18 cellular contexts compared by ENCODE assay signal in genomic region chr14:94486883-94487282, GRCh38. TPM values are rescaled to one million over a fixed set of nuclear protein-coding genes. Genes with fewer than 3 reads are reported as not detected.
DNase-seq lines count a peak whose midpoint lies in the region; ATAC-seq and TF ChIP-seq lines count a peak whose summit lies in the region.
"Had no signal": no experiment of that assay in that cellular context is flagged by ENCODE, and none has a peak within 500 bp of the region (broad histone marks: within the 10 kb centered on the region; RNA-seq: fewer than 3 reads in every experiment).

No MANE protein-coding gene starts in this region.

- H3K27me3 ChIP-seq in SK-N-SH (ENCODE audit: insufficient read depth) (peaks cover under 1% of the 10 kb centered on the region; the same call in 1 of the 2 replicates), adipocyte (replicated peaks; ENCODE audit: control insufficient read depth, insufficient read depth, low read length) (peaks cover 31% of the 10 kb centered on the region), thoracic aorta (replicated peaks; ENCODE audit: insufficient read depth) (no peaks in the 10 kb centered on the region), esophagus squamous epithelium (peaks cover 0 to 39% (median 0%) of the 10 kb centered on the region in 4 donors)

- POLR2A ChIA-PET in SK-N-SH (lab: Yijun Ruan, JAX) = interaction anchor here (0.7 kb wide), 1 partner anchor 53 kb away, joined by 4 read pairs; no protein-coding TSS in a partner anchor

- H2AFZ ChIP-seq in SK-N-SH (ENCODE audit: low read depth) = peak overlapping the region; percentile 49; the same call in 1 of the 2 replicates

- H3F3A ChIP-seq in SK-N-SH (replicated peaks; ENCODE audit: insufficient read depth) = no peaks in the 10 kb centered on the region

- no peak for TF ChIP-seq EP300 in SK-N-SH (IDR thresholded peaks at IDR 0.05; ENCODE audit: borderline replicate concordance in 1 of 2, low read depth in 1 of 2, low read length in 1 of 2)

- ATAC-seq in SK-N-SH treated with all-trans-retinoic acid at 6 μM for 48 hours (no peak), thoracic aorta (ENCODE audit: insufficient number of reproducible peaks, low FRiP score, low read depth) (no peak), HG02571 (IDR thresholded peaks at IDR 0.05; ENCODE audit: unreplicated experiment) (no peak)

- intact Hi-C loops in esophagus squamous epithelium (cut with DNase I) = no loop called here

- no peaks in the 10 kb centered on the region for H3K79me2 ChIP-seq in SK-N-SH (ENCODE audit: insufficient read depth)

- TF ChIP-seq CTCF in SK-N-SH (IDR thresholded peaks at IDR 0.05) (no peak), thoracic aorta (IDR thresholded peaks at IDR 0.05) (no peak), esophagus squamous epithelium (IDR thresholded peaks at IDR 0.05) (no peak)

- 19% methylated on average over 5 of the region's 5 CpGs for WGBS in SK-N-SH (ENCODE audit: low lambda C conversion rate)
- WGBS in esophagus squamous epithelium, 2 donors = 35 to 38% methylated on average over 4 to 5 of the region's 5 CpGs

- no peak overlapping the region for H3K27ac ChIP-seq in SK-N-SH (ENCODE audit: low read depth in 2 of 2, low read length in 1 of 2)
- H3K27ac ChIP-seq in thoracic aorta = no peak overlapping the region
- no peak overlapping the region for H3K27ac ChIP-seq in esophagus squamous epithelium
- H3K27ac ChIP-seq: upper lobe of right lung, WERI-Rb-1 had no signal

- H3K4me3 ChIP-seq in SK-N-SH (ENCODE audit: low read depth in 2 of 2, low read length in 1 of 2) = no peak overlapping the region
- no peak overlapping the region for H3K4me3 ChIP-seq in adipocyte (ENCODE audit: low read length)
- peak overlapping the region; percentile 22 for H3K4me3 ChIP-seq in thoracic aorta
- H3K4me3 ChIP-seq in esophagus squamous epithelium = no peak overlapping the region
- H3K4me3 ChIP-seq: lung, upper lobe of right lung had no signal

- DNase-seq in SK-N-SH = no peak
- no peak for DNase-seq in adipocyte (ENCODE audit: low read depth)
- DNase-seq in iPS-NIHi11 (ENCODE audit: low spot score) = peak; percentile 18
- DNase-seq in thoracic aorta (ENCODE audit: low spot score) = no peak
- DNase-seq in esophagus squamous epithelium (lab: John Stamatoyannopoulos, UW) = no peak
- no peak for DNase-seq in central memory CD4-positive, alpha-beta T cell
- DNase-seq: DMS79; effector CD8-positive, alpha-beta T cell had no signal

- H3K4me1 ChIP-seq in SK-N-SH (ENCODE audit: control insufficient read depth in 1 of 2, insufficient read depth in 2 of 2, low read depth in 1 of 2, low read length in 1 of 2) (peaks cover 0 to 3% of the 10 kb centered on the region in 2 experiments; a peak in 2 of 4 replicates), adipocyte (ENCODE audit: control insufficient read depth, insufficient read depth, low read length) (no peaks in the 10 kb centered on the region), thoracic aorta (ENCODE audit: control insufficient read depth in 1 of 2, low read depth in 2 of 2) (peaks cover 3 to 7% of the 10 kb centered on the region in 2 donors), esophagus squamous epithelium (peaks cover 4 to 11% (median 9%) of the 10 kb centered on the region in 3 donors)
- H3K4me1 ChIP-seq: BE2C, upper lobe of right lung had no signal

- no peak overlapping the region for H3K9ac ChIP-seq in SK-N-SH
- peak overlapping the region; percentile 5 for H3K9ac ChIP-seq in adipocyte (ENCODE audit: low read length)

- TF ChIP-seq POLR2A in esophagus squamous epithelium (IDR thresholded peaks at IDR 0.05) = no peak

- no peaks in the 10 kb centered on the region for H4K20me1 ChIP-seq in SK-N-SH (ENCODE audit: insufficient read depth)

- H3K9me3 ChIP-seq in SK-N-SH (no peaks in the 10 kb centered on the region), adipocyte (ENCODE audit: control insufficient read depth, low read length) (no peaks in the 10 kb centered on the region), thoracic aorta (no peaks in the 10 kb centered on the region), esophagus squamous epithelium (no peaks in the 10 kb centered on the region)
- H3K9me3 ChIP-seq: BE2C, upper lobe of right lung had no signal

- no peak overlapping the region for H3K4me2 ChIP-seq in SK-N-SH

- TF ChIP-seq RAD21 in SK-N-SH (IDR thresholded peaks at IDR 0.05; ENCODE audit: low read length) = no peak

- H3K9me2 ChIP-seq in SK-N-SH = no peaks in the 10 kb centered on the region

- CTCF ChIA-PET in SK-N-SH (lab: Yijun Ruan, JAX) = interaction anchor here (0.6 to 4.0 kb wide), 37 partner anchors 8 to 945 kb away, joined by 3 to 48 read pairs (median 7); partner anchors contain the start of genes SERPINA12, SERPINA5 and SERPINA9

- H3K36me3 ChIP-seq in SK-N-SH (replicated peaks in 1 of 2; ENCODE audit: control insufficient read depth in 1 of 2, insufficient read depth in 2 of 2, low read length in 1 of 2) (no peaks in the 10 kb centered on the region), adipocyte (ENCODE audit: control insufficient read depth, insufficient read depth, low read length, severe bottlenecking) (no peaks in the 10 kb centered on the region), thoracic aorta (no peaks in the 10 kb centered on the region), esophagus squamous epithelium (no peaks in the 10 kb centered on the region)
- H3K36me3 ChIP-seq: BE2C, upper lobe of right lung, WERI-Rb-1 had no signal

TF ChIP-seq in SK-N-SH, 30 proteins besides CTCF, POLR2A, EP300 and RAD21 (continues in another document):
- TF ChIP-seq FOXM1 (IDR thresholded peaks at IDR 0.05; ENCODE audit: low read depth) (no peak), POLR2AphosphoS5 (IDR thresholded peaks at IDR 0.05; ENCODE audit: low read depth, low read length) (no peak), IRF3 (IDR thresholded peaks at IDR 0.05; ENCODE audit: low read depth, low read length) (no peak), MEF2A (IDR thresholded peaks at IDR 0.05; ENCODE audit: borderline replicate concordance, low read depth) (no peak), CHD2 (IDR thresholded peaks at IDR 0.05; ENCODE audit: low read length, partially characterized antibody) (no peak), RCOR1 (IDR thresholded peaks at IDR 0.05; ENCODE audit: low read length) (no peak)

TF ChIP-seq in SK-N-SH treated with all-trans-retinoic acid at 6 μM for 48 hours, 23 proteins besides CTCF, POLR2A, EP300 and RAD21 (continues in another document):
- TF ChIP-seq RARB (CRISPR knock-in tag; IDR thresholded peaks at IDR 0.05) = no peak
- no peak for TF ChIP-seq BACH2 (CRISPR knock-in tag; IDR thresholded peaks at IDR 0.05; ENCODE audit: borderline replicate concordance)
- TF ChIP-seq ZFP30 (CRISPR knock-in tag; IDR thresholded peaks at IDR 0.05) = no peak
- TF ChIP-seq CSRNP3 (CRISPR knock-in tag; IDR thresholded peaks at IDR 0.05) = no peak
- no peak for TF ChIP-seq GLIS3 (CRISPR knock-in tag; IDR thresholded peaks at IDR 0.05)
- no peak for TF ChIP-seq ZFP3 (CRISPR knock-in tag; IDR thresholded peaks at IDR 0.05)
- TF ChIP-seq ISL1 (CRISPR knock-in tag; IDR thresholded peaks at IDR 0.05) = no peak
- no peak for TF ChIP-seq ESRRG (CRISPR knock-in tag; IDR thresholded peaks at IDR 0.05)
- no peak for TF ChIP-seq SNAI2 (CRISPR knock-in tag; IDR thresholded peaks at IDR 0.05)
- no peak for TF ChIP-seq ZNF70 (CRISPR knock-in tag; IDR thresholded peaks at IDR 0.05)
- TF ChIP-seq PPARA (CRISPR knock-in tag; IDR thresholded peaks at IDR 0.05; ENCODE audit: borderline replicate concordance) = no peak
- TF ChIP-seq ZNF565 (CRISPR knock-in tag; conservative IDR thresholded peaks at IDR 0.05; ENCODE audit: low read depth) = no peak
- TF ChIP-seq CREB5 (CRISPR knock-in tag; IDR thresholded peaks at IDR 0.05; ENCODE audit: low read depth) = no peak
- TF ChIP-seq TOX (CRISPR knock-in tag; IDR thresholded peaks at IDR 0.05; ENCODE audit: borderline replicate concordance) = no peak

RNA-seq across cellular contexts. Expression of gene SERPINA9, which starts 10.9 kb away (rescaled TPM):
- not detected in 2 replicates for polyA plus RNA-seq in SK-N-SH (2012; rRNA removed)
- not detected in 2 replicates for polyA plus RNA-seq in SK-N-SH (2012; cell fraction: cytosol; rRNA removed)
- not detected in 2 replicates for polyA plus RNA-seq in SK-N-SH (2012; cell fraction: nucleus; rRNA removed)
- total RNA-seq in thoracic aorta = 1 to 10 TPM in 1 of 2 donors, not detected in 1; 2.3 TPM
- total RNA-seq in esophagus squamous epithelium = not detected
- total RNA-seq: cerebellum, H4, kidney epithelial cell, LHCN-M2, lung, upper lobe of right lung had no signal
- polyA plus RNA-seq: lung had no signal

RNA-seq across cellular contexts. Expression of gene SERPINA12, which starts 22.4 kb away (rescaled TPM):
- not detected in 2 replicates for polyA plus RNA-seq in SK-N-SH (2012; rRNA removed)
- not detected in 2 replicates for polyA plus RNA-seq in SK-N-SH (2012; cell fraction: cytosol; rRNA removed)
- polyA plus RNA-seq in SK-N-SH (2012; cell fraction: nucleus; rRNA removed) = not detected in 2 replicates
- total RNA-seq in thoracic aorta = not detected
- total RNA-seq in esophagus squamous epithelium = not detected
- total RNA-seq: cerebellum, H4, kidney epithelial cell, LHCN-M2, lung, upper lobe of right lung had no signal
- polyA plus RNA-seq: lung had no signal

RNA-seq across cellular contexts. Expression of gene SERPINA11, which starts 34.3 kb away (rescaled TPM):
- polyA plus RNA-seq in SK-N-SH (2012; rRNA removed) = not detected in 2 replicates
- polyA plus RNA-seq in SK-N-SH (2012; cell fraction: cytosol; rRNA removed) = not detected in 2 replicates
- polyA plus RNA-seq in SK-N-SH (2012; cell fraction: nucleus; rRNA removed) = not detected in 2 replicates
- total RNA-seq in thoracic aorta (not detected), esophagus squamous epithelium (not detected)
- total RNA-seq: cerebellum, H4, kidney epithelial cell, LHCN-M2, upper lobe of right lung had no signal
